In genomic region chr4:74133786-74134499, GRCh38 we compare ENCODE assay signal across 9 cellular contexts. TPM values are rescaled to one million over a fixed set of nuclear protein-coding genes. Genes with fewer than 3 reads are reported as not detected.
DNase-seq lines count a peak whose midpoint lies in the region; ATAC-seq lines count a peak whose summit lies in the region.
"Had no signal": no experiment of that assay in that cellular context is flagged by ENCODE, and none has a peak within 500 bp of the region (broad histone marks: within the 10 kb centered on the region; RNA-seq: fewer than 3 reads in every experiment).

No MANE protein-coding gene starts in this region.

- no peaks in the 10 kb centered on the region for H3K9me3 ChIP-seq in aorta (ENCODE audit: control insufficient read depth, low read length)

- DNase-seq in CD1c-positive myeloid dendritic cell (ENCODE audit: extremely low spot score) (peak; percentile 81), NOMO-1 treated with DMSO at 0.1 percent for 48 hours (lab: John Stamatoyannopoulos, UW; ENCODE audit: unreplicated experiment) (peak; percentile 58), foreskin melanocyte (peak; percentile 58), nucleus accumbens (lab: John Stamatoyannopoulos, UW) (peak in 49 of 56 donors; percentile 2 to 82 (median 39)), aorta (peak; percentile 76 to 86)
- peak; percentile 59 to 61 for DNase-seq in activated T-cell treated with anti-CD3 and anti-CD28 coated beads, Interleukin-2, amount 50 U/mL, for 48 hours

- no peaks in the 10 kb centered on the region for H3K27me3 ChIP-seq in aorta (ENCODE audit: control insufficient read depth in 1 of 2, insufficient read depth in 2 of 2, low read length in 1 of 2)

- H3K4me3 ChIP-seq in aorta (ENCODE audit: low read length in 2 of 2) = no peak overlapping the region

- ATAC-seq in GM19035 (IDR thresholded peaks at IDR 0.05; ENCODE audit: unreplicated experiment) = peak; percentile 60
- peak; percentile 73 for ATAC-seq in HG03521 (IDR thresholded peaks at IDR 0.05; ENCODE audit: unreplicated experiment)
- ATAC-seq in aorta (ENCODE audit: low FRiP score) = peak; percentile 87
- ATAC-seq: T-helper 17 cell had no signal

- no peak overlapping the region for H3K27ac ChIP-seq in aorta (ENCODE audit: low read depth in 1 of 2, low read length in 2 of 2)

- H3K36me3 ChIP-seq in aorta (ENCODE audit: control insufficient read depth in 1 of 2, insufficient read depth in 2 of 2, low read length in 1 of 2) = no peaks in the 10 kb centered on the region

- 28 to 29% methylated on average over 8 of the region's 8 CpGs for WGBS in aorta, 2 donors

- intact Hi-C loops in aorta (cut with DNase I) = loop anchor here (1.0 to 10.0 kb wide), 5 partner anchors 209 to 472 kb away; no protein-coding TSS in a partner anchor

- H3K4me1 ChIP-seq in aorta (ENCODE audit: control insufficient read depth in 1 of 2, insufficient read depth in 2 of 2, low read length in 2 of 2) = no peaks in the 10 kb centered on the region

RNA-seq across cellular contexts. Expression of gene MTHFD2L, which starts 24.0 kb away (rescaled TPM):
- 10 to 100 TPM; 13.7 to 13.8 TPM for total RNA-seq in aorta
- polyA plus RNA-seq in aorta = 10 to 100 TPM in 1 of 2 donors, 1 to 10 TPM in 1; 7.1 to 12.3 TPM

RNA-seq across cellular contexts. Expression of gene CXCL2, which starts 34.9 kb away (rescaled TPM):
- total RNA-seq in aorta = 10 to 100 TPM; 17.0 to 42.8 TPM
- polyA plus RNA-seq in aorta = 1 to 10 TPM; 1.1 to 3.6 TPM
